19 cellular contexts compared by ENCODE assay signal in genomic region chr3:160078533-160078932, GRCh38.
"Had no signal": no experiment of that assay in that cellular context is flagged by ENCODE, and none has a peak within 500 bp of the region (broad histone marks: within the 10 kb centered on the region; RNA-seq: fewer than 3 reads in every experiment).

No MANE protein-coding gene starts in this region.

- DNase-seq: activated CD4-positive, alpha-beta T cell treated with anti-CD3 and anti-CD28 coated beads for 36 hours; activated CD8-positive, alpha-beta memory T cell treated with anti-CD3 and anti-CD28 coated beads, Interleukin-2, amount 50 U/mL, for 4 hours; activated CD8-positive, alpha-beta T cell treated with anti-CD3 and anti-CD28 coated beads for 36 hours; activated gamma-delta T cell treated with Interleukin-2 at 50 U/mL for 16 hours; activated naive CD4-positive, alpha-beta T cell treated with anti-CD3 and anti-CD28 coated beads, Interleukin-2, amount 10 ng/mL, durations not matched to agents 7 days and 5 days; activated naive CD8-positive, alpha-beta T cell treated with anti-CD3 and anti-CD28 coated beads for 36 hours; activated T-cell treated with anti-CD3 and anti-CD28 coated beads, Interleukin-2, amount 50 U/mL, for 72 hours; cerebellar nuclear complex; MM.1S; NCI-H1105 treated with DMSO at 0.1 percent for 48 hours; NCI-H1436 treated with DMSO at 0.1 percent for 48 hours; NCI-H1930; NCI-H2171; NCI-H2227 treated with DMSO at 0.1 percent for 48 hours; NCI-H446 treated with DMSO at 0.1 percent for 48 hours; NCI-H526 treated with DMSO at 0.1 percent for 48 hours; SIG-M5; T-helper 1 cell had no signal

- ATAC-seq: activated CD4-positive, alpha-beta T cell treated with anti-CD3 and anti-CD28 coated beads for 36 hours; activated CD8-positive, alpha-beta T cell treated with anti-CD3 and anti-CD28 coated beads for 36 hours; activated T-cell treated with anti-CD3 and anti-CD28 coated beads, Interleukin-2, amount 50 U/mL, for 72 hours had no signal

- H3K27ac ChIP-seq: WERI-Rb-1 had no signal

- H3K36me3 ChIP-seq: WERI-Rb-1 had no signal
